In the genomic region with DNA sequence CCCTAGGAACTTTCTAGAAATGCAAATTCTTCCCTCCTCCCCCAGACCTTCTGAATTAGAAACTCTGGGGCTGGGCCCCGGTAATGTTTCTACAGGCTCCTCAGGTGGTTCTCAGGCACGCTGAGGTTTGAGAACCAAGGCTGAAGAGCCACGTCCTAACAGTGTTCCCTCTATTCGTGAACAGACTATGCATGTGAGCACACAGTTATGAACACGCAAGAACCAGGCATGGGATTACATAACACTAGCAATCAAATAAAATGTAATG, we compare ENCODE assay signal across 2 cellular contexts.
TF ChIP-seq lines count a peak whose summit lies in the region.

No MANE protein-coding gene starts in this region.

TF ChIP-seq in GM23338, 12 proteins besides CTCF, POLR2A, EP300 and RAD21 (continued from another document):
- TF ChIP-seq ETS1 (IDR thresholded peaks at IDR 0.05), result no peak
- TF ChIP-seq ZNF331 (CRISPR knock-in tag; IDR thresholded peaks at IDR 0.05; ENCODE audit: low read depth), result no peak
TF ChIP-seq in GM23338: peak in this region for 0.

TF ChIP-seq in WTC11, 78 proteins besides CTCF, POLR2A, EP300 and RAD21 (continued from another document):
- TF ChIP-seq, protein P1, sequence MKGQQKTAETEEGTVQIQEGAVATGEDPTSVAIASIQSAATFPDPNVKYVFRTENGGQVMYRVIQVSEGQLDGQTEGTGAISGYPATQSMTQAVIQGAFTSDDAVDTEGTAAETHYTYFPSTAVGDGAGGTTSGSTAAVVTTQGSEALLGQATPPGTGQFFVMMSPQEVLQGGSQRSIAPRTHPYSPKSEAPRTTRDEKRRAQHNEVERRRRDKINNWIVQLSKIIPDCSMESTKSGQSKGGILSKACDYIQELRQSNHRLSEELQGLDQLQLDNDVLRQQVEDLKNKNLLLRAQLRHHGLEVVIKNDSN (CRISPR knock-in tag; IDR thresholded peaks at IDR 0.05), result no peak
- TF ChIP-seq NFE2L1 (CRISPR knock-in tag; IDR thresholded peaks at IDR 0.05) (no peak), SP1 (CRISPR knock-in tag; conservative IDR thresholded peaks at IDR 0.05) (no peak), ETV6 (CRISPR knock-in tag; IDR thresholded peaks at IDR 0.05) (no peak), ZNF425 (CRISPR knock-in tag; conservative IDR thresholded peaks at IDR 0.05) (no peak), FOXK1 (CRISPR knock-in tag; IDR thresholded peaks at IDR 0.05) (no peak)
